ENCODE assay signal across 3 cellular contexts in genomic region chr7:109868215-109868614, GRCh38.
TF ChIP-seq lines count a peak whose summit lies in the region.

No MANE protein-coding gene starts in this region.

TF ChIP-seq in SK-N-SH, 30 proteins besides CTCF, POLR2A, EP300 and RAD21 (continued from another document):
- TF ChIP-seq, protein P1, sequence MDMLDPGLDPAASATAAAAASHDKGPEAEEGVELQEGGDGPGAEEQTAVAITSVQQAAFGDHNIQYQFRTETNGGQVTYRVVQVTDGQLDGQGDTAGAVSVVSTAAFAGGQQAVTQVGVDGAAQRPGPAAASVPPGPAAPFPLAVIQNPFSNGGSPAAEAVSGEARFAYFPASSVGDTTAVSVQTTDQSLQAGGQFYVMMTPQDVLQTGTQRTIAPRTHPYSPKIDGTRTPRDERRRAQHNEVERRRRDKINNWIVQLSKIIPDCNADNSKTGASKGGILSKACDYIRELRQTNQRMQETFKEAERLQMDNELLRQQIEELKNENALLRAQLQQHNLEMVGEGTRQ (IDR thresholded peaks at IDR 0.05; ENCODE audit: borderline replicate concordance, low read depth, low read length), result no peak
- TF ChIP-seq TEAD4 (IDR thresholded peaks at IDR 0.05; ENCODE audit: borderline replicate concordance, insufficient read depth), result no peak

TF ChIP-seq in SK-N-SH treated with all-trans-retinoic acid at 6 μM for 48 hours, 23 proteins besides CTCF, POLR2A, EP300 and RAD21 (continued from another document):
- TF ChIP-seq CREB5 (CRISPR knock-in tag; IDR thresholded peaks at IDR 0.05; ENCODE audit: low read depth) (no peak), ISL1 (CRISPR knock-in tag; IDR thresholded peaks at IDR 0.05) (no peak), POU6F1 (CRISPR knock-in tag; IDR thresholded peaks at IDR 0.05; ENCODE audit: borderline replicate concordance, low read depth) (no peak), TCF4 (CRISPR knock-in tag; IDR thresholded peaks at IDR 0.05; ENCODE audit: borderline replicate concordance) (no peak), ZNF565 (CRISPR knock-in tag; conservative IDR thresholded peaks at IDR 0.05; ENCODE audit: low read depth) (no peak), TSHZ2 (CRISPR knock-in tag; IDR thresholded peaks at IDR 0.05) (no peak), ZFP30 (CRISPR knock-in tag; IDR thresholded peaks at IDR 0.05) (no peak), TOX (CRISPR knock-in tag; IDR thresholded peaks at IDR 0.05; ENCODE audit: borderline replicate concordance) (no peak), ZC3H10 (CRISPR knock-in tag; IDR thresholded peaks at IDR 0.05) (no peak), ZNF70 (CRISPR knock-in tag; IDR thresholded peaks at IDR 0.05) (no peak), CSDC2 (CRISPR knock-in tag; IDR thresholded peaks at IDR 0.05) (no peak)
- TF ChIP-seq, protein P2, sequence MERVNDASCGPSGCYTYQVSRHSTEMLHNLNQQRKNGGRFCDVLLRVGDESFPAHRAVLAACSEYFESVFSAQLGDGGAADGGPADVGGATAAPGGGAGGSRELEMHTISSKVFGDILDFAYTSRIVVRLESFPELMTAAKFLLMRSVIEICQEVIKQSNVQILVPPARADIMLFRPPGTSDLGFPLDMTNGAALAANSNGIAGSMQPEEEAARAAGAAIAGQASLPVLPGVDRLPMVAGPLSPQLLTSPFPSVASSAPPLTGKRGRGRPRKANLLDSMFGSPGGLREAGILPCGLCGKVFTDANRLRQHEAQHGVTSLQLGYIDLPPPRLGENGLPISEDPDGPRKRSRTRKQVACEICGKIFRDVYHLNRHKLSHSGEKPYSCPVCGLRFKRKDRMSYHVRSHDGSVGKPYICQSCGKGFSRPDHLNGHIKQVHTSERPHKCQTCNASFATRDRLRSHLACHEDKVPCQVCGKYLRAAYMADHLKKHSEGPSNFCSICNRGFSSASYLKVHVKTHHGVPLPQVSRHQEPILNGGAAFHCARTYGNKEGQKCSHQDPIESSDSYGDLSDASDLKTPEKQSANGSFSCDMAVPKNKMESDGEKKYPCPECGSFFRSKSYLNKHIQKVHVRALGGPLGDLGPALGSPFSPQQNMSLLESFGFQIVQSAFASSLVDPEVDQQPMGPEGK (CRISPR knock-in tag; IDR thresholded peaks at IDR 0.05; ENCODE audit: borderline replicate concordance), result no peak

TF ChIP-seq in WTC11, 78 proteins besides CTCF, POLR2A, EP300 and RAD21 (continued from another document):
- no peak for TF ChIP-seq PRDM15 (CRISPR knock-in tag; IDR thresholded peaks at IDR 0.05)
- no peak for TF ChIP-seq IRF1 (CRISPR knock-in tag; IDR thresholded peaks at IDR 0.05)
- no peak for TF ChIP-seq ARID4B (CRISPR knock-in tag; IDR thresholded peaks at IDR 0.05; ENCODE audit: borderline replicate concordance)
- TF ChIP-seq TEAD4 (CRISPR knock-in tag; IDR thresholded peaks at IDR 0.05), result no peak
- TF ChIP-seq ELF4 (CRISPR knock-in tag; IDR thresholded peaks at IDR 0.05; ENCODE audit: low read depth), result no peak
- TF ChIP-seq, protein P3, sequence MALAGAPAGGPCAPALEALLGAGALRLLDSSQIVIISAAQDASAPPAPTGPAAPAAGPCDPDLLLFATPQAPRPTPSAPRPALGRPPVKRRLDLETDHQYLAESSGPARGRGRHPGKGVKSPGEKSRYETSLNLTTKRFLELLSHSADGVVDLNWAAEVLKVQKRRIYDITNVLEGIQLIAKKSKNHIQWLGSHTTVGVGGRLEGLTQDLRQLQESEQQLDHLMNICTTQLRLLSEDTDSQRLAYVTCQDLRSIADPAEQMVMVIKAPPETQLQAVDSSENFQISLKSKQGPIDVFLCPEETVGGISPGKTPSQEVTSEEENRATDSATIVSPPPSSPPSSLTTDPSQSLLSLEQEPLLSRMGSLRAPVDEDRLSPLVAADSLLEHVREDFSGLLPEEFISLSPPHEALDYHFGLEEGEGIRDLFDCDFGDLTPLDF (CRISPR knock-in tag; IDR thresholded peaks at IDR 0.05), result no peak
- TF ChIP-seq TP53 (CRISPR knock-in tag; IDR thresholded peaks at IDR 0.05), result no peak
- TF ChIP-seq TEAD1 (CRISPR knock-in tag; IDR thresholded peaks at IDR 0.05), result no peak
- TF ChIP-seq ZNF121 (CRISPR knock-in tag; IDR thresholded peaks at IDR 0.05), result no peak
- no peak for TF ChIP-seq MXD4 (CRISPR knock-in tag; IDR thresholded peaks at IDR 0.05; ENCODE audit: borderline replicate concordance)
TF ChIP-seq in WTC11: peak in this region for 0.
